Comparison of ENCODE assay signal across 2 cellular contexts in the genomic region with DNA sequence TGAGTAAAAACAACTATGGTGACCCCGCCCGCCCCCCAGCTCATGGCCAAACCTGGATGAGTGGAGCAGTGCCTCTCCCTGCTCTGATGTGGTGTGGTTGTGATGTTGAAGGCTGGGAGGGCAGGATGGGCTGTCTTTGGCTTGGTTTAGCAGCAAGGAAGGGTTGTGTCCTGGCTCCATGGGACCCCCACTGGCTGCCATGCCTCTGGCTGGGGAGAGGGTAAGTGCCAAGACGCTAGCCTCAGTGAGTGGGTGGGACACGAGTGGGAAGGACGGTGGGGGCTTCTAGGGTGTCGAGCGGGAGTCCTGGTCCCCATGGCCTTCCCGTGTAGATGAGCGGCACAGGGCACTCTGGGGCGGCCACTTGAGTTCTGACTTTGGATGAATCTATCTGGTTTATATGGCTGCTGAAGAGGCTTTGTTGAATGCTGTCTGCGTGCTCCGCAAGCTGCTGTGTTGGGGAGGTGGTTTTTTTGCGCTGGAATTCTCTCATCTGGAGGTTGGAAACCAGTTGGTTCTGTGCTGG.
TF ChIP-seq lines count a peak whose summit lies in the region.

No MANE protein-coding gene starts in this region.

TF ChIP-seq in HEK293, 187 proteins besides CTCF, POLR2A, EP300 and RAD21:
- TF ChIP-seq ZNF416 (tag by site-specific recombination; IDR thresholded peaks at IDR 0.05) (no peak), ZFHX2 (tag by site-specific recombination; conservative IDR thresholded peaks at IDR 0.05) (peak; percentile 14; the same call in 1 of the 2 replicates)

TF ChIP-seq in WTC11, 78 proteins besides CTCF, POLR2A, EP300 and RAD21:
- TF ChIP-seq NR1H2 (CRISPR knock-in tag; IDR thresholded peaks at IDR 0.05) (no peak), JUN (CRISPR knock-in tag; IDR thresholded peaks at IDR 0.05) (no peak), ELF4 (CRISPR knock-in tag; IDR thresholded peaks at IDR 0.05; ENCODE audit: low read depth) (no peak), TCF7 (CRISPR knock-in tag; IDR thresholded peaks at IDR 0.05; ENCODE audit: low read depth) (no peak), ZNF121 (CRISPR knock-in tag; IDR thresholded peaks at IDR 0.05) (no peak), MYBL2 (CRISPR knock-in tag; IDR thresholded peaks at IDR 0.05) (no peak), PRRX2 (CRISPR knock-in tag; IDR thresholded peaks at IDR 0.05) (no peak), TEAD1 (CRISPR knock-in tag; IDR thresholded peaks at IDR 0.05) (no peak), CREB1 (CRISPR knock-in tag; IDR thresholded peaks at IDR 0.05) (no peak), ZNF423 (CRISPR knock-in tag; IDR thresholded peaks at IDR 0.05) (no peak), ZBTB21 (CRISPR knock-in tag; IDR thresholded peaks at IDR 0.05; ENCODE audit: borderline replicate concordance) (no peak), RELA (CRISPR knock-in tag; IDR thresholded peaks at IDR 0.05; ENCODE audit: borderline replicate concordance) (no peak)
- TF ChIP-seq, protein P1, sequence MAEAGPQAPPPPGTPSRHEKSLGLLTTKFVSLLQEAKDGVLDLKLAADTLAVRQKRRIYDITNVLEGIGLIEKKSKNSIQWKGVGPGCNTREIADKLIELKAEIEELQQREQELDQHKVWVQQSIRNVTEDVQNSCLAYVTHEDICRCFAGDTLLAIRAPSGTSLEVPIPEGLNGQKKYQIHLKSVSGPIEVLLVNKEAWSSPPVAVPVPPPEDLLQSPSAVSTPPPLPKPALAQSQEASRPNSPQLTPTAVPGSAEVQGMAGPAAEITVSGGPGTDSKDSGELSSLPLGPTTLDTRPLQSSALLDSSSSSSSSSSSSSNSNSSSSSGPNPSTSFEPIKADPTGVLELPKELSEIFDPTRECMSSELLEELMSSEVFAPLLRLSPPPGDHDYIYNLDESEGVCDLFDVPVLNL (CRISPR knock-in tag; IDR thresholded peaks at IDR 0.05; ENCODE audit: borderline replicate concordance, low read depth): no peak
- TF ChIP-seq, protein P2, sequence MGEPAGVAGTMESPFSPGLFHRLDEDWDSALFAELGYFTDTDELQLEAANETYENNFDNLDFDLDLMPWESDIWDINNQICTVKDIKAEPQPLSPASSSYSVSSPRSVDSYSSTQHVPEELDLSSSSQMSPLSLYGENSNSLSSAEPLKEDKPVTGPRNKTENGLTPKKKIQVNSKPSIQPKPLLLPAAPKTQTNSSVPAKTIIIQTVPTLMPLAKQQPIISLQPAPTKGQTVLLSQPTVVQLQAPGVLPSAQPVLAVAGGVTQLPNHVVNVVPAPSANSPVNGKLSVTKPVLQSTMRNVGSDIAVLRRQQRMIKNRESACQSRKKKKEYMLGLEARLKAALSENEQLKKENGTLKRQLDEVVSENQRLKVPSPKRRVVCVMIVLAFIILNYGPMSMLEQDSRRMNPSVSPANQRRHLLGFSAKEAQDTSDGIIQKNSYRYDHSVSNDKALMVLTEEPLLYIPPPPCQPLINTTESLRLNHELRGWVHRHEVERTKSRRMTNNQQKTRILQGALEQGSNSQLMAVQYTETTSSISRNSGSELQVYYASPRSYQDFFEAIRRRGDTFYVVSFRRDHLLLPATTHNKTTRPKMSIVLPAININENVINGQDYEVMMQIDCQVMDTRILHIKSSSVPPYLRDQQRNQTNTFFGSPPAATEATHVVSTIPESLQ (CRISPR knock-in tag; IDR thresholded peaks at IDR 0.05): no peak
- TF ChIP-seq, protein P3, sequence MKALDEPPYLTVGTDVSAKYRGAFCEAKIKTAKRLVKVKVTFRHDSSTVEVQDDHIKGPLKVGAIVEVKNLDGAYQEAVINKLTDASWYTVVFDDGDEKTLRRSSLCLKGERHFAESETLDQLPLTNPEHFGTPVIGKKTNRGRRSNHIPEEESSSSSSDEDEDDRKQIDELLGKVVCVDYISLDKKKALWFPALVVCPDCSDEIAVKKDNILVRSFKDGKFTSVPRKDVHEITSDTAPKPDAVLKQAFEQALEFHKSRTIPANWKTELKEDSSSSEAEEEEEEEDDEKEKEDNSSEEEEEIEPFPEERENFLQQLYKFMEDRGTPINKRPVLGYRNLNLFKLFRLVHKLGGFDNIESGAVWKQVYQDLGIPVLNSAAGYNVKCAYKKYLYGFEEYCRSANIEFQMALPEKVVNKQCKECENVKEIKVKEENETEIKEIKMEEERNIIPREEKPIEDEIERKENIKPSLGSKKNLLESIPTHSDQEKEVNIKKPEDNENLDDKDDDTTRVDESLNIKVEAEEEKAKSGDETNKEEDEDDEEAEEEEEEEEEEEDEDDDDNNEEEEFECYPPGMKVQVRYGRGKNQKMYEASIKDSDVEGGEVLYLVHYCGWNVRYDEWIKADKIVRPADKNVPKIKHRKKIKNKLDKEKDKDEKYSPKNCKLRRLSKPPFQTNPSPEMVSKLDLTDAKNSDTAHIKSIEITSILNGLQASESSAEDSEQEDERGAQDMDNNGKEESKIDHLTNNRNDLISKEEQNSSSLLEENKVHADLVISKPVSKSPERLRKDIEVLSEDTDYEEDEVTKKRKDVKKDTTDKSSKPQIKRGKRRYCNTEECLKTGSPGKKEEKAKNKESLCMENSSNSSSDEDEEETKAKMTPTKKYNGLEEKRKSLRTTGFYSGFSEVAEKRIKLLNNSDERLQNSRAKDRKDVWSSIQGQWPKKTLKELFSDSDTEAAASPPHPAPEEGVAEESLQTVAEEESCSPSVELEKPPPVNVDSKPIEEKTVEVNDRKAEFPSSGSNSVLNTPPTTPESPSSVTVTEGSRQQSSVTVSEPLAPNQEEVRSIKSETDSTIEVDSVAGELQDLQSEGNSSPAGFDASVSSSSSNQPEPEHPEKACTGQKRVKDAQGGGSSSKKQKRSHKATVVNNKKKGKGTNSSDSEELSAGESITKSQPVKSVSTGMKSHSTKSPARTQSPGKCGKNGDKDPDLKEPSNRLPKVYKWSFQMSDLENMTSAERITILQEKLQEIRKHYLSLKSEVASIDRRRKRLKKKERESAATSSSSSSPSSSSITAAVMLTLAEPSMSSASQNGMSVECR (CRISPR knock-in tag; IDR thresholded peaks at IDR 0.05; ENCODE audit: borderline replicate concordance): no peak
- TF ChIP-seq, protein P4, sequence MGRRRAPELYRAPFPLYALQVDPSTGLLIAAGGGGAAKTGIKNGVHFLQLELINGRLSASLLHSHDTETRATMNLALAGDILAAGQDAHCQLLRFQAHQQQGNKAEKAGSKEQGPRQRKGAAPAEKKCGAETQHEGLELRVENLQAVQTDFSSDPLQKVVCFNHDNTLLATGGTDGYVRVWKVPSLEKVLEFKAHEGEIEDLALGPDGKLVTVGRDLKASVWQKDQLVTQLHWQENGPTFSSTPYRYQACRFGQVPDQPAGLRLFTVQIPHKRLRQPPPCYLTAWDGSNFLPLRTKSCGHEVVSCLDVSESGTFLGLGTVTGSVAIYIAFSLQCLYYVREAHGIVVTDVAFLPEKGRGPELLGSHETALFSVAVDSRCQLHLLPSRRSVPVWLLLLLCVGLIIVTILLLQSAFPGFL (CRISPR knock-in tag; IDR thresholded peaks at IDR 0.05; ENCODE audit: borderline replicate concordance): no peak
- TF ChIP-seq, protein P5, sequence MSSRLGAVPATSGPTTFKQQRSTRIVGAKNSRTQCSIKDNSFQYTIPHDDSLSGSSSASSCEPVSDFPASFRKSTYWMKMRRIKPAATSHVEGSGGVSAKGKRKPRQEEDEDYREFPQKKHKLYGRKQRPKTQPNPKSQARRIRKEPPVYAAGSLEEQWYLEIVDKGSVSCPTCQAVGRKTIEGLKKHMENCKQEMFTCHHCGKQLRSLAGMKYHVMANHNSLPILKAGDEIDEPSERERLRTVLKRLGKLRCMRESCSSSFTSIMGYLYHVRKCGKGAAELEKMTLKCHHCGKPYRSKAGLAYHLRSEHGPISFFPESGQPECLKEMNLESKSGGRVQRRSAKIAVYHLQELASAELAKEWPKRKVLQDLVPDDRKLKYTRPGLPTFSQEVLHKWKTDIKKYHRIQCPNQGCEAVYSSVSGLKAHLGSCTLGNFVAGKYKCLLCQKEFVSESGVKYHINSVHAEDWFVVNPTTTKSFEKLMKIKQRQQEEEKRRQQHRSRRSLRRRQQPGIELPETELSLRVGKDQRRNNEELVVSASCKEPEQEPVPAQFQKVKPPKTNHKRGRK (CRISPR knock-in tag; IDR thresholded peaks at IDR 0.05; ENCODE audit: borderline replicate concordance): no peak
